10 cellular contexts compared by ENCODE assay signal in the genomic region with DNA sequence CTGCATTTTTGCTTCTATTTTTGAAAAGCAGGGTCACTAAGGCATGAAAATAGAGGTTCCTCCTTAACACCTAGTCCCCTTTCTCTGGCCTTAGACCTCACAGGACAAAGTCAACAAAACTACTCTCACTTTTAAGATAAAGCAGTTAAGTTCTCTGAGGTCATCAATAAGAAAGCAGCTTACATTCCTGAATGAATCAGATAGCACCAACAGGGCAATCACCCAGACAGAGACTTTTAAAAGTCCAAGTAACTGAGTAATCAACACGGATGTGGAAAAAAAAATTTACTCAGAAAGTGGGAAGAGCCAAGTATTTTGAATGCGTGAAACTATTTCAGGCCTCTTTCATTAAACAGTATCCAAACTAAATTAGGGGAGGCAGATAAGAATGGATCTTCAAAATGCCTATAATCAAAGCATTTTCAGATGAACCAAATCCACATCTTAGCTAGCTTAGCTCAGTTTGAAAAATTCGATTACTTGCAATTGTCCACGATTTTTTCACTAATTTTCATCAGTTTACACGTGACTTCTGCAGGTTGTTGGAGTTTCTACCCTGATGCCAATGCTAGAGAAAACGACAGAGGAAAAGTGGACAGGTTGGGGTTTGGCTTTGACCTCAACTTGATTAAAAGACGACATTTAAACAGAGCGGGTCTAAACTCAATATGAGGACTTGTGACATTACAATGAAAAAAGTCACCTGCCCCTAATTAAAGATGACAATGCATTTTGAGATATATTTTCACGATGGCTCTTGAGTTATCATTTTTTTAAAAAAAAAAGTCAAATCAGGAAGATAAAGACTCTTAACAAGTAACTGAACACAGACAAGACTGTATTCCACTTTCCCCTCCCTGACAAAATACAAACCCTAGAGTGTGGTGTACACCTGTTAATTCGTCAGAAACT. TPM values are rescaled to one million over a fixed set of nuclear protein-coding genes. Genes with fewer than 3 reads are reported as not detected.
DNase-seq lines count a peak whose midpoint lies in the region; ATAC-seq and TF ChIP-seq lines count a peak whose summit lies in the region.
"Had no signal": no experiment of that assay in that cellular context is flagged by ENCODE, and none has a peak within 500 bp of the region (broad histone marks: within the 10 kb centered on the region; RNA-seq: fewer than 3 reads in every experiment).

No MANE protein-coding gene starts in this region.

- no peak for TF ChIP-seq CTCF in breast epithelium (IDR thresholded peaks at IDR 0.05)

- DNase-seq in activated naive CD4-positive, alpha-beta T cell (lab: John Stamatoyannopoulos, UW): no peak
- DNase-seq in breast epithelium (ENCODE audit: low spot score in 2 of 2) (no peak), medulla oblongata (ENCODE audit: extremely low spot score) (peak; percentile 13), caudate nucleus (lab: John Stamatoyannopoulos, UW) (no peak), D341Med (ENCODE audit: low spot score) (no peak)
- DNase-seq: DND-41 had no signal

- peak overlapping the region; percentile 56 to 94 (median 72) for H3K4me3 ChIP-seq in breast epithelium
- H3K4me3 ChIP-seq in urinary bladder (ENCODE audit: low read depth, low read length): peak overlapping the region; percentile 99

- WGBS in urinary bladder: 54% methylated on average over 10 of the region's 10 CpGs

- ATAC-seq in GM21529 (IDR thresholded peaks at IDR 0.05; ENCODE audit: unreplicated experiment): no peak

- peak overlapping the region; percentile 82 for H3K4me3 Mint-ChIP-seq in activated naive CD4-positive, alpha-beta T cell treated with anti-CD3 and anti-CD28 coated beads, Interleukin-2, amount 50 U/mL, for 24 hours

- H3K4me1 ChIP-seq in breast epithelium (no peaks in the 10 kb centered on the region), urinary bladder (ENCODE audit: insufficient read depth) (no peaks in the 10 kb centered on the region)

- H3K27me3 Mint-ChIP-seq in activated naive CD4-positive, alpha-beta T cell treated with anti-CD3 and anti-CD28 coated beads, Interleukin-2, amount 50 U/mL, for 24 hours: peaks cover 52% of the 10 kb centered on the region

- no peak overlapping the region for H3K27ac Mint-ChIP-seq in activated naive CD4-positive, alpha-beta T cell treated with anti-CD3 and anti-CD28 coated beads, Interleukin-2, amount 50 U/mL, for 24 hours

- no peaks in the 10 kb centered on the region for H3K9me3 ChIP-seq in breast epithelium

- peaks cover 13% of the 10 kb centered on the region for H3K4me1 Mint-ChIP-seq in activated naive CD4-positive, alpha-beta T cell treated with anti-CD3 and anti-CD28 coated beads, Interleukin-2, amount 50 U/mL, for 24 hours

- no peaks in the 10 kb centered on the region for H3K27me3 ChIP-seq in breast epithelium

- no peaks in the 10 kb centered on the region for H3K9me3 Mint-ChIP-seq in activated naive CD4-positive, alpha-beta T cell treated with anti-CD3 and anti-CD28 coated beads, Interleukin-2, amount 50 U/mL, for 24 hours

- intact Hi-C loops in breast epithelium (cut with DNase I; ENCODE audit: low total_unique reads): no loop called here

- H3K36me3 ChIP-seq in breast epithelium (no peaks in the 10 kb centered on the region), urinary bladder (ENCODE audit: insufficient read depth) (no peaks in the 10 kb centered on the region)

- TF ChIP-seq POLR2A in breast epithelium (IDR thresholded peaks at IDR 0.05): no peak

- H3K27ac ChIP-seq in breast epithelium (peak overlapping the region in 1 of 2 donors; percentile 75), urinary bladder (ENCODE audit: low read depth) (no peak overlapping the region), caudate nucleus (ENCODE audit: low read depth, low read length) (no peak overlapping the region)

- no peaks in the 10 kb centered on the region for H3K36me3 Mint-ChIP-seq in activated naive CD4-positive, alpha-beta T cell treated with anti-CD3 and anti-CD28 coated beads, Interleukin-2, amount 50 U/mL, for 24 hours

RNA-seq across cellular contexts. Expression of a gene that starts 1.6 kb away (rescaled TPM):
- 10 to 100 TPM in 2 of 3 donors, 1 to 10 TPM in 1; 9.9 to 19.3 (median 17.7) TPM for total RNA-seq in breast epithelium
- total RNA-seq in urinary bladder: 8.8 TPM
- 8.0 TPM for polyA plus RNA-seq in urinary bladder
- total RNA-seq: T-helper 1 cell treated with Interleukin-12 subunit alpha and Interleukin-12 subunit beta and Interleukin-4 antibody, amounts not matched to agents 30 ng/mL and 1 ng/mL, for 36 hours had no signal

RNA-seq across cellular contexts. Expression of a gene that starts 59.6 kb away (rescaled TPM):
- 10 to 100 TPM; 29.6 to 48.6 (median 36.7) TPM for total RNA-seq in breast epithelium
- total RNA-seq in urinary bladder: 44.4 TPM
- polyA plus RNA-seq in urinary bladder: 17.4 TPM
